In the genomic region with DNA sequence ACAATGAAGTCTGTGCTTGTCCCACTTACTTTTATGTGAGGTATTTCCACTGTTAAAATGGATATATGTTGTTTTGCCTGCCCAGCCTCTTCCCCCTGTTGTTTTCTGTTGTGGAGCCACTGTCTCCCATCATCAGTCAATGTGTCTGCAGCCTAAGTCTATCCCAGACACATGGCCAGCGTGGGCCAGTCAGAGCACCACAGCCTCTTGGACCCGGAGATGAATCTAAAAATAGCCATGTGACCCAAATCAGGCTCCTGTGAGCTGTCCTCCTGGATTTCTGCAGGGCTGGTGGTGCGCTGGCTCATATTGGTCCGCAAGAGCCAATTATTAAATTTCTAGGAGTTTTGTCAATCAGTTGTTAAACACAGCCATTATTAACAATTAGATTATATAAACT, we compare ENCODE assay signal across 29 cellular contexts. TPM values are rescaled to one million over a fixed set of nuclear protein-coding genes. Genes with fewer than 3 reads are reported as not detected.
"Had no signal": no experiment of that assay in that cellular context is flagged by ENCODE, and none has a peak within 500 bp of the region (broad histone marks: within the 10 kb centered on the region; RNA-seq: fewer than 3 reads in every experiment).

No MANE protein-coding gene starts in this region.

- H3K9me3 Mint-ChIP-seq: dendritic cell treated with granulocyte-macrophage colony-stimulating factor and Interleukin-4, amounts not matched to agents 40 ng/mL and 50 ng/mL, for 4 days had no signal

- H3K27ac ChIP-seq: colonic mucosa, epithelial cell of prostate, esophagus squamous epithelium, gastrocnemius medialis, hepatocyte, left ventricle myocardium inferior, lower lobe of right lung had no signal

- H3K27ac Mint-ChIP-seq: dendritic cell treated with granulocyte-macrophage colony-stimulating factor and Interleukin-4, amounts not matched to agents 40 ng/mL and 50 ng/mL, for 4 days; effector memory CD8-positive, alpha-beta T cell; endodermal cell; immature natural killer cell; mesothelial cell of epicardium; naive thymus-derived CD4-positive, alpha-beta T cell had no signal

- H3K4me1 Mint-ChIP-seq: endodermal cell, immature natural killer cell had no signal

- H3K36me3 Mint-ChIP-seq: immature natural killer cell; mesothelial cell of epicardium; naive thymus-derived CD4-positive, alpha-beta T cell had no signal

- H3K79me2 ChIP-seq: hepatocyte had no signal

- H2AFZ ChIP-seq: hepatocyte had no signal

- H3K4me1 ChIP-seq: colonic mucosa, esophagus squamous epithelium, left ventricle myocardium inferior, lower lobe of right lung had no signal

- H3K9me3 ChIP-seq: colonic mucosa, esophagus squamous epithelium, gastrocnemius medialis, left ventricle myocardium inferior, lower lobe of right lung, mucosa of descending colon had no signal

- H3K4me3 ChIP-seq: colonic mucosa, esophagus squamous epithelium, gastrocnemius medialis, hepatocyte, left ventricle myocardium inferior, lower lobe of right lung, mucosa of descending colon had no signal

- DNase-seq: colonic mucosa; cortex of kidney; effector CD8-positive, alpha-beta T cell; effector memory CD8-positive, alpha-beta T cell; endodermal cell; erythroblast; esophagus squamous epithelium; foreskin fibroblast; foreskin melanocyte; gastrocnemius medialis; glutamatergic neuron; head of caudate nucleus; hypothalamus; immature natural killer cell; islet precursor cell; kidney; kidney glomerular epithelial cell; left colon; left ventricle myocardium inferior; lower lobe of right lung; mesenchymal stem cell; mucosa of descending colon; naive thymus-derived CD4-positive, alpha-beta T cell had no signal

- H3K36me3 ChIP-seq: colonic mucosa, esophagus squamous epithelium, gastrocnemius medialis, left ventricle myocardium inferior, lower lobe of right lung had no signal

- H3K27me3 ChIP-seq: colonic mucosa, esophagus squamous epithelium, gastrocnemius medialis, hepatocyte had no signal

- H3K4me3 Mint-ChIP-seq: dendritic cell treated with granulocyte-macrophage colony-stimulating factor and Interleukin-4, amounts not matched to agents 40 ng/mL and 50 ng/mL, for 4 days; effector memory CD8-positive, alpha-beta T cell; endodermal cell; immature natural killer cell; mesothelial cell of epicardium; naive thymus-derived CD4-positive, alpha-beta T cell had no signal

- H3K27me3 Mint-ChIP-seq: dendritic cell treated with granulocyte-macrophage colony-stimulating factor and Interleukin-4, amounts not matched to agents 40 ng/mL and 50 ng/mL, for 4 days; effector memory CD8-positive, alpha-beta T cell had no signal

- H3K4me2 ChIP-seq: hepatocyte had no signal

- ATAC-seq: effector memory CD8-positive, alpha-beta T cell; esophagus mucosa; left colon; left lobe of liver; lower lobe of right lung; mucosa of descending colon; naive thymus-derived CD4-positive, alpha-beta T cell had no signal

RNA-seq across cellular contexts. Expression of gene PRICKLE1, which starts 44.0 kb away (rescaled TPM):
- polyA plus RNA-seq: naive thymus-derived CD4-positive, alpha-beta T cell had no signal
